ENCODE assay signal across 1 cellular context in the genomic region with DNA sequence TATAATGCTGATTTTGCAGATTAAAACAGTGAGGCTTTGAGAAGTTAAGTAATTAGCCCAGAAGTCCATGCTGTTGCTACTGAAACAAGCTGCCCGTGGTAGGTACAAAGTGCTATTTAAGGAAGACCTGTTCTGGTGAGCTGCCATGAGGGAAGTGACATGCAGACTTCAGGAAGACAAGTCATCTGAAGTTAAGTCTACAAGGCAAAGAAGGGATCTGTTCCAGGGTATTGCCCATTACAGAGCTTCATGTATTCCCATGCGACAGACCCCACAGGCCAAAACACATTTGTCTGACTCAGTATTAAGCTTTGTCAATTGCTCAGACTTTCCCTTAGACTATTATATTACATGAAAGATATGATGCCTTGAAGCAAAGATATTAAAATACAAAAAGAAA.
TF ChIP-seq lines count a peak whose summit lies in the region.

No MANE protein-coding gene starts in this region.

TF ChIP-seq in GM23338, 12 proteins besides CTCF, POLR2A, EP300 and RAD21 (continued from another document):
- TF ChIP-seq, protein P1, sequence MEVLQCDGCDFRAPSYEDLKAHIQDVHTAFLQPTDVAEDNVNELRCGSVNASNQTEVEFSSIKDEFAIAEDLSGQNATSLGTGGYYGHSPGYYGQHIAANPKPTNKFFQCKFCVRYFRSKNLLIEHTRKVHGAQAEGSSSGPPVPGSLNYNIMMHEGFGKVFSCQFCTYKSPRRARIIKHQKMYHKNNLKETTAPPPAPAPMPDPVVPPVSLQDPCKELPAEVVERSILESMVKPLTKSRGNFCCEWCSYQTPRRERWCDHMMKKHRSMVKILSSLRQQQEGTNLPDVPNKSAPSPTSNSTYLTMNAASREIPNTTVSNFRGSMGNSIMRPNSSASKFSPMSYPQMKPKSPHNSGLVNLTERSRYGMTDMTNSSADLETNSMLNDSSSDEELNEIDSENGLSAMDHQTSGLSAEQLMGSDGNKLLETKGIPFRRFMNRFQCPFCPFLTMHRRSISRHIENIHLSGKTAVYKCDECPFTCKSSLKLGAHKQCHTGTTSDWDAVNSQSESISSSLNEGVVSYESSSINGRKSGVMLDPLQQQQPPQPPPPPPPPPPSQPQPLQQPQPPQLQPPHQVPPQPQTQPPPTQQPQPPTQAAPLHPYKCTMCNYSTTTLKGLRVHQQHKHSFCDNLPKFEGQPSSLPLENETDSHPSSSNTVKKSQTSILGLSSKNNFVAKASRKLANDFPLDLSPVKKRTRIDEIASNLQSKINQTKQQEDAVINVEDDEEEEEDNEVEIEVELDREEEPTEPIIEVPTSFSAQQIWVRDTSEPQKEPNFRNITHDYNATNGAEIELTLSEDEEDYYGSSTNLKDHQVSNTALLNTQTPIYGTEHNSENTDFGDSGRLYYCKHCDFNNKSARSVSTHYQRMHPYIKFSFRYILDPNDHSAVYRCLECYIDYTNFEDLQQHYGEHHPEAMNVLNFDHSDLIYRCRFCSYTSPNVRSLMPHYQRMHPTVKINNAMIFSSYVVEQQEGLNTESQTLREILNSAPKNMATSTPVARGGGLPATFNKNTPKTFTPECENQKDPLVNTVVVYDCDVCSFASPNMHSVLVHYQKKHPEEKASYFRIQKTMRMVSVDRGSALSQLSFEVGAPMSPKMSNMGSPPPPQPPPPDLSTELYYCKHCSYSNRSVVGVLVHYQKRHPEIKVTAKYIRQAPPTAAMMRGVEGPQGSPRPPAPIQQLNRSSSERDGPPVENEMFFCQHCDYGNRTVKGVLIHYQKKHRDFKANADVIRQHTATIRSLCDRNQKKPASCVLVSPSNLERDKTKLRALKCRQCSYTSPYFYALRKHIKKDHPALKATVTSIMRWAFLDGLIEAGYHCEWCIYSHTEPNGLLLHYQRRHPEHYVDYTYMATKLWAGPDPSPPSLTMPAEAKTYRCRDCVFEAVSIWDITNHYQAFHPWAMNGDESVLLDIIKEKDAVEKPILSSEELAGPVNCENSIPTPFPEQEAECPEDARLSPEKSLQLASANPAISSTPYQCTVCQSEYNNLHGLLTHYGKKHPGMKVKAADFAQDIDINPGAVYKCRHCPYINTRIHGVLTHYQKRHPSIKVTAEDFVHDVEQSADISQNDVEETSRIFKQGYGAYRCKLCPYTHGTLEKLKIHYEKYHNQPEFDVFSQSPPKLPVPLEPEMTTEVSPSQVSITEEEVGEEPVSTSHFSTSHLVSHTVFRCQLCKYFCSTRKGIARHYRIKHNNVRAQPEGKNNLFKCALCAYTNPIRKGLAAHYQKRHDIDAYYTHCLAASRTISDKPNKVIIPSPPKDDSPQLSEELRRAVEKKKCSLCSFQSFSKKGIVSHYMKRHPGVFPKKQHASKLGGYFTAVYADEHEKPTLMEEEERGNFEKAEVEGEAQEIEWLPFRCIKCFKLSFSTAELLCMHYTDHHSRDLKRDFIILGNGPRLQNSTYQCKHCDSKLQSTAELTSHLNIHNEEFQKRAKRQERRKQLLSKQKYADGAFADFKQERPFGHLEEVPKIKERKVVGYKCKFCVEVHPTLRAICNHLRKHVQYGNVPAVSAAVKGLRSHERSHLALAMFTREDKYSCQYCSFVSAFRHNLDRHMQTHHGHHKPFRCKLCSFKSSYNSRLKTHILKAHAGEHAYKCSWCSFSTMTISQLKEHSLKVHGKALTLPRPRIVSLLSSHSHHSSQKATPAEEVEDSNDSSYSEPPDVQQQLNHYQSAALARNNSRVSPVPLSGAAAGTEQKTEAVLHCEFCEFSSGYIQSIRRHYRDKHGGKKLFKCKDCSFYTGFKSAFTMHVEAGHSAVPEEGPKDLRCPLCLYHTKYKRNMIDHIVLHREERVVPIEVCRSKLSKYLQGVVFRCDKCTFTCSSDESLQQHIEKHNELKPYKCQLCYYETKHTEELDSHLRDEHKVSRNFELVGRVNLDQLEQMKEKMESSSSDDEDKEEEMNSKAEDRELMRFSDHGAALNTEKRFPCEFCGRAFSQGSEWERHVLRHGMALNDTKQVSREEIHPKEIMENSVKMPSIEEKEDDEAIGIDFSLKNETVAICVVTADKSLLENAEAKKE (CRISPR knock-in tag; IDR thresholded peaks at IDR 0.05): no peak
- TF ChIP-seq CREB1 (CRISPR knock-in tag; IDR thresholded peaks at IDR 0.05; ENCODE audit: low read depth) (no peak), ZNF331 (CRISPR knock-in tag; IDR thresholded peaks at IDR 0.05; ENCODE audit: low read depth) (no peak), EZH2phosphoT487 (IDR thresholded peaks at IDR 0.05; ENCODE audit: unreplicated experiment) (no peak), EZH2 (IDR thresholded peaks at IDR 0.05; ENCODE audit: low read depth, unreplicated experiment) (no peak), POLR2AphosphoS5 (IDR thresholded peaks at IDR 0.05; ENCODE audit: low read depth) (no peak)
- TF ChIP-seq, protein P2, sequence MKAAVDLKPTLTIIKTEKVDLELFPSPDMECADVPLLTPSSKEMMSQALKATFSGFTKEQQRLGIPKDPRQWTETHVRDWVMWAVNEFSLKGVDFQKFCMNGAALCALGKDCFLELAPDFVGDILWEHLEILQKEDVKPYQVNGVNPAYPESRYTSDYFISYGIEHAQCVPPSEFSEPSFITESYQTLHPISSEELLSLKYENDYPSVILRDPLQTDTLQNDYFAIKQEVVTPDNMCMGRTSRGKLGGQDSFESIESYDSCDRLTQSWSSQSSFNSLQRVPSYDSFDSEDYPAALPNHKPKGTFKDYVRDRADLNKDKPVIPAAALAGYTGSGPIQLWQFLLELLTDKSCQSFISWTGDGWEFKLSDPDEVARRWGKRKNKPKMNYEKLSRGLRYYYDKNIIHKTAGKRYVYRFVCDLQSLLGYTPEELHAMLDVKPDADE (IDR thresholded peaks at IDR 0.05): no peak
